ENCODE assay signal across 1 cellular context in the genomic region with DNA sequence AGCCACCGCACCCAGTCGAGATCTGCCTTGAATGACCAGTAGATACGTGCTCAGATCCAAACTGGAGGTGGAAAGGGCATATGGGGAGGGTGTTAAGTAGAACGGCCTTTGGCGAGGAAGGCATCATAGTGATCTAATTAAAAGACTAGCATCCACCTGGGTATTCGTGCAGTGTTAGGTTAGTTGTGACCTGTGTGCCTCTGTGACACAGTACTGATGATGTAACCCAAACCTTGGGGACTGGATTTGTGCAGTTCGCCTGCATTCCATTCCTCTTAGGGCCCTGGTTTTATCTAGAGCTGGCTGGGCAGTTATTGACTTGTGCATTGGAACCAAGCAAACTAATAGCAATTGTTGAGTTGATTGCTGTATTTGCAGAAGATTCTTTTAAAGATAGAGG.
TF ChIP-seq lines count a peak whose summit lies in the region.

No MANE protein-coding gene starts in this region.

TF ChIP-seq in H1, 55 proteins besides CTCF, POLR2A, EP300 and RAD21 (continued from another document):
- TF ChIP-seq, protein P1, sequence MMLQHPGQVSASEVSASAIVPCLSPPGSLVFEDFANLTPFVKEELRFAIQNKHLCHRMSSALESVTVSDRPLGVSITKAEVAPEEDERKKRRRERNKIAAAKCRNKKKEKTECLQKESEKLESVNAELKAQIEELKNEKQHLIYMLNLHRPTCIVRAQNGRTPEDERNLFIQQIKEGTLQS (IDR thresholded peaks at IDR 0.05; ENCODE audit: insufficient read depth, low read depth, low read length), result no peak
- no peak for TF ChIP-seq PHF8 (conservative IDR thresholded peaks at IDR 0.05; ENCODE audit: low read depth, low read length)
- no peak for TF ChIP-seq CREB1 (IDR thresholded peaks at IDR 0.05)
- TF ChIP-seq, protein P2, sequence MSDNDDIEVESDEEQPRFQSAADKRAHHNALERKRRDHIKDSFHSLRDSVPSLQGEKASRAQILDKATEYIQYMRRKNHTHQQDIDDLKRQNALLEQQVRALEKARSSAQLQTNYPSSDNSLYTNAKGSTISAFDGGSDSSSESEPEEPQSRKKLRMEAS (IDR thresholded peaks at IDR 0.05), result no peak
- no peak for TF ChIP-seq RFX5 (IDR thresholded peaks at IDR 0.05; ENCODE audit: borderline replicate concordance, low read depth, low read length)
- no peak for TF ChIP-seq JUN (IDR thresholded peaks at IDR 0.05; ENCODE audit: low read depth, low read length)
- no peak for TF ChIP-seq ASH2L (IDR thresholded peaks at IDR 0.05; ENCODE audit: low read length)
- TF ChIP-seq FOSL1 (IDR thresholded peaks at IDR 0.05; ENCODE audit: insufficient read depth, low read depth, low read length), result no peak
- no peak for TF ChIP-seq TAF7 (optimal IDR thresholded peaks at IDR 0.05; ENCODE audit: borderline replicate concordance, low read depth, low read length)
- TF ChIP-seq, protein P3, sequence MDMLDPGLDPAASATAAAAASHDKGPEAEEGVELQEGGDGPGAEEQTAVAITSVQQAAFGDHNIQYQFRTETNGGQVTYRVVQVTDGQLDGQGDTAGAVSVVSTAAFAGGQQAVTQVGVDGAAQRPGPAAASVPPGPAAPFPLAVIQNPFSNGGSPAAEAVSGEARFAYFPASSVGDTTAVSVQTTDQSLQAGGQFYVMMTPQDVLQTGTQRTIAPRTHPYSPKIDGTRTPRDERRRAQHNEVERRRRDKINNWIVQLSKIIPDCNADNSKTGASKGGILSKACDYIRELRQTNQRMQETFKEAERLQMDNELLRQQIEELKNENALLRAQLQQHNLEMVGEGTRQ (IDR thresholded peaks at IDR 0.05; ENCODE audit: low read length), result no peak
- no peak for TF ChIP-seq RNF2 (IDR thresholded peaks at IDR 0.05; ENCODE audit: borderline replicate concordance, low read depth, low read length, missing control alignments, poor library complexity, severe bottlenecking)
- no peak for TF ChIP-seq E2F6 (IDR thresholded peaks at IDR 0.05)
- TF ChIP-seq MAFK (IDR thresholded peaks at IDR 0.05; ENCODE audit: low read depth, low read length), result no peak
- no peak for TF ChIP-seq HDAC2 (IDR thresholded peaks at IDR 0.05; ENCODE audit: borderline replicate concordance in 1 of 2, low read depth in 2 of 2, low read length in 2 of 2)
- no peak for TF ChIP-seq TEAD4 (IDR thresholded peaks at IDR 0.05; ENCODE audit: low read depth, low read length)
- no peak for TF ChIP-seq SIN3A (conservative IDR thresholded peaks at IDR 0.05 in 1 of 2, IDR thresholded peaks at IDR 0.05 in 1 of 2; ENCODE audit: low read depth in 1 of 2, low read length in 2 of 2)
- no peak for TF ChIP-seq SAP30 (IDR thresholded peaks at IDR 0.05; ENCODE audit: insufficient read depth, insufficient replicate concordance, low read length)
- TF ChIP-seq HDAC6 (IDR thresholded peaks at IDR 0.05; ENCODE audit: low read depth, low read length), result no peak
